8 cellular contexts compared by ENCODE assay signal in genomic region chr1:212671342-212672031, GRCh38. TPM values are rescaled to one million over a fixed set of nuclear protein-coding genes. Genes with fewer than 3 reads are reported as not detected.
DNase-seq lines count a peak whose midpoint lies in the region; ATAC-seq and TF ChIP-seq lines count a peak whose summit lies in the region.

No MANE protein-coding gene starts in this region.

- no peak overlapping the region for H3K27ac Mint-ChIP-seq in central memory CD8-positive, alpha-beta T cell (ENCODE audit: low read depth)

- H3K27me3 ChIP-seq in HUES6 (ENCODE audit: control insufficient read depth, insufficient read depth, low read length) (peaks cover 2% of the 10 kb centered on the region; the same call in 1 of the 2 replicates), esophagus muscularis mucosa (no peaks in the 10 kb centered on the region)

- H3K36me3 Mint-ChIP-seq in central memory CD8-positive, alpha-beta T cell (ENCODE audit: insufficient read depth), result peaks cover 4% of the 10 kb centered on the region

- TF ChIP-seq EP300 in esophagus muscularis mucosa (IDR thresholded peaks at IDR 0.05), result no peak

- no peak overlapping the region for H3K4me3 Mint-ChIP-seq in central memory CD8-positive, alpha-beta T cell

- TF ChIP-seq POLR2A in esophagus muscularis mucosa (IDR thresholded peaks at IDR 0.05; ENCODE audit: low read depth), result no peak

- peaks cover 9% of the 10 kb centered on the region for H3K27me3 Mint-ChIP-seq in central memory CD8-positive, alpha-beta T cell

- H3K9me3 ChIP-seq in HUES6 (ENCODE audit: control insufficient read depth, insufficient read depth, low read depth, low read length), result no peaks in the 10 kb centered on the region
- no peaks in the 10 kb centered on the region for H3K9me3 ChIP-seq in mesodermal cell (ENCODE audit: control insufficient read depth, low read length)
- H3K9me3 ChIP-seq in esophagus muscularis mucosa, result no peaks in the 10 kb centered on the region

- H3K4me1 Mint-ChIP-seq in central memory CD8-positive, alpha-beta T cell, result peaks cover 8% of the 10 kb centered on the region

- H3K9ac ChIP-seq in HUES6 (ENCODE audit: low read length), result peak overlapping the region; percentile 30

- H3K27ac ChIP-seq in HUES6 (ENCODE audit: low read depth, low read length), result no peak overlapping the region; the same call in 1 of the 2 replicates
- peak overlapping the region; percentile 73 for H3K27ac ChIP-seq in mesodermal cell (ENCODE audit: low read depth, low read length, severe bottlenecking)
- H3K27ac ChIP-seq in esophagus muscularis mucosa (replicated peaks in 1 of 4), result no peak overlapping the region

- 33 to 50% methylated on average over 3 to 5 of the region's 12 CpGs for WGBS in mesodermal cell (ENCODE audit: insufficient coverage in 2 of 2), 2 experiments
- 39% methylated on average over 10 of the region's 12 CpGs for WGBS in esophagus muscularis mucosa

- intact Hi-C loops in esophagus muscularis mucosa (cut with DNase I), result no loop called here

- H3K36me3 ChIP-seq in HUES6 (ENCODE audit: control insufficient read depth, insufficient read depth, low read length) (no peaks in the 10 kb centered on the region), mesodermal cell (ENCODE audit: control insufficient read depth, insufficient read depth, low read length) (no peaks in the 10 kb centered on the region), esophagus muscularis mucosa (no peaks in the 10 kb centered on the region)

- DNase-seq in NOMO-1 treated with DMSO at 0.1 percent for 48 hours (lab: John Stamatoyannopoulos, UW; ENCODE audit: unreplicated experiment) (peak; percentile 97), esophagus muscularis mucosa (ENCODE audit: extremely low spot score) (no peak)
- peak in 1 of 2 donors; percentile 6 for DNase-seq in central memory CD8-positive, alpha-beta T cell (ENCODE audit: low spot score in 2 of 2)

- H3K4me3 ChIP-seq in HUES6 (ENCODE audit: low read depth, low read length) (peak overlapping the region; percentile 2; the same call in 1 of the 2 replicates), mesodermal cell (ENCODE audit: extremely low read depth, insufficient read depth, low read length, poor library complexity, severe bottlenecking) (no peak overlapping the region), esophagus muscularis mucosa (no peak overlapping the region)

- no peak for TF ChIP-seq CTCF in esophagus muscularis mucosa (IDR thresholded peaks at IDR 0.05)

- peak; percentile 50 for ATAC-seq in GM18909 (IDR thresholded peaks at IDR 0.05; ENCODE audit: poor library complexity, unreplicated experiment)
- ATAC-seq in central memory CD8-positive, alpha-beta T cell (replicated peaks; ENCODE audit: extremely low read depth, poor library complexity, severe bottlenecking), result peak; percentile 46
- no peak for ATAC-seq in HG03520 (IDR thresholded peaks at IDR 0.05; ENCODE audit: unreplicated experiment)
- ATAC-seq in HG03108 (IDR thresholded peaks at IDR 0.05; ENCODE audit: unreplicated experiment), result no peak

- no peaks in the 10 kb centered on the region for H3K9me3 Mint-ChIP-seq in central memory CD8-positive, alpha-beta T cell

- H3K4me1 ChIP-seq in HUES6 (ENCODE audit: control insufficient read depth, insufficient read depth, low read length) (peaks cover 27% of the 10 kb centered on the region), mesodermal cell (ENCODE audit: control insufficient read depth, insufficient read depth, low read length, poor library complexity, severe bottlenecking) (peaks cover 31% of the 10 kb centered on the region), esophagus muscularis mucosa (peaks cover 21 to 35% (median 28%) of the 10 kb centered on the region in 4 donors)

RNA-seq across cellular contexts. Expression of gene BATF3, which starts 28.2 kb away (rescaled TPM):
- polyA plus RNA-seq in mesodermal cell (2013, experiment 1 of 2), result 4.3 TPM
- polyA plus RNA-seq in mesodermal cell (2013, experiment 2 of 2), result 3.1 TPM
- total RNA-seq in esophagus muscularis mucosa, result 1 to 10 TPM; 2.1 to 8.1 (median 5.9) TPM

Comparison
In these comparisons a context has a peak if more than half of its experiments do, and no peak if none do; other contexts are left out.
1. ATAC-seq: peak in GM18909 (single experiment) and central memory CD8-positive, alpha-beta T cell (single experiment); none in HG03520 (single experiment) and HG03108 (single experiment).